ENCODE assay signal across 8 cellular contexts in genomic region chr21:45287438-45288391, GRCh38. TPM values are rescaled to one million over a fixed set of nuclear protein-coding genes. Genes with fewer than 3 reads are reported as not detected.
DNase-seq lines count a peak whose midpoint lies in the region; ATAC-seq and TF ChIP-seq lines count a peak whose summit lies in the region.

Gene POFUT2 (minus strand): TSS chr21:45287895. CDS start chr21:45287871, 24 bp downstream.

- TF ChIP-seq POLR2A in GM19193 (IDR thresholded peaks at IDR 0.05; ENCODE audit: extremely low read depth, insufficient read depth, insufficient read length), result peak; percentile 74

- DNase-seq in AG20443 (ENCODE audit: low spot score) (peak; percentile 100), NCI-H460 (ENCODE audit: extremely low read depth, low read depth) (peak; percentile 91), iris pigment epithelial cell (ENCODE audit: low read depth) (peak; percentile 91)
- peak; percentile 98 for DNase-seq in central memory CD4-positive, alpha-beta T cell
- peak; percentile 96 to 98 for DNase-seq in stimulated activated CD4-positive, alpha-beta T cell treated with anti-CD3 and anti-CD28 coated beads, Interleukin-12 subunit alpha, Interleukin-12 subunit beta, amount 100 ng/mL, for 24 hours (ENCODE audit: low read depth in 2 of 2)

- ATAC-seq in HG03378 (IDR thresholded peaks at IDR 0.05; ENCODE audit: unreplicated experiment), result peak; percentile 51
- peak; percentile 83 to 85 for ATAC-seq in activated CD4-positive, CD25-positive, alpha-beta regulatory T cell treated with anti-CD3 and anti-CD28 coated beads, Interleukin-2, amount 50 U/mL, for 24 hours

RNA-seq across cellular contexts. Expression of gene POFUT2, which starts in this region (rescaled TPM):
- total RNA-seq in NCI-H460 (2014; rRNA removed; shearing (Covaris generic)), result 14.1 and 18.6 TPM in 2 replicates
- polyA plus RNA-seq in NCI-H460 (2014; cell fraction: nucleus; rRNA removed), result 48.0 and 50.0 TPM in 2 replicates

Comparison
In these comparisons a context has a peak if more than half of its experiments do, and no peak if none do; other contexts are left out.
1. Peak in every context shown above with its lines: DNase-seq and ATAC-seq.